13 cellular contexts compared by ENCODE assay signal in genomic region chr3:8357859-8358258, GRCh38.
A peak's percentile ranks its signal among the peaks of the same experiment; 100 is the strongest.
DNase-seq lines count a peak whose midpoint lies in the region; ATAC-seq and TF ChIP-seq lines count a peak whose summit lies in the region.
"Had no signal": no experiment of that assay in that cellular context is flagged by ENCODE, and none has a peak within 500 bp of the region (broad histone marks: within the 10 kb centered on the region; RNA-seq: fewer than 3 reads in every experiment).

No MANE protein-coding gene starts in this region.

- peaks cover 35% of the 10 kb centered on the region for H3K9me3 Mint-ChIP-seq in CD8-positive, alpha-beta T cell
- H3K9me3 Mint-ChIP-seq in activated CD4-positive, alpha-beta memory T cell treated with anti-CD3 and anti-CD28 coated beads, Interleukin-2, amount 10 ng/mL, durations not matched to agents 7 days and 5 days, result peaks cover 38% of the 10 kb centered on the region
- H3K9me3 Mint-ChIP-seq: GM23338 had no signal

- intact Hi-C loops in CD8-positive, alpha-beta T cell (cut with DNase I, micrococcal nuclease), result loop anchor here in 1 of 2 experiments (2.0 to 5.0 kb wide), 3 partner anchors 15 to 144 kb away; partner anchors contain the start of gene LMCD1
- intact Hi-C loops in lower lobe of right lung (cut with DNase I), result no loop called here
- intact Hi-C loops in left lung (cut with DNase I), result no loop called here

- no peak for TF ChIP-seq CTCF in CD8-positive, alpha-beta T cell (IDR thresholded peaks at IDR 0.05)
- no peak for TF ChIP-seq CTCF in lower lobe of right lung (IDR thresholded peaks at IDR 0.05)
- no peak for TF ChIP-seq CTCF in left lung (IDR thresholded peaks at IDR 0.05)

- H3K27ac Mint-ChIP-seq in CD8-positive, alpha-beta T cell, result peak overlapping the region; percentile 95
- peak overlapping the region; percentile 89 for H3K27ac Mint-ChIP-seq in activated CD4-positive, alpha-beta memory T cell treated with anti-CD3 and anti-CD28 coated beads, Interleukin-2, amount 10 ng/mL, durations not matched to agents 7 days and 5 days
- H3K27ac Mint-ChIP-seq: GM23338 had no signal

- no peaks in the 10 kb centered on the region for H3K27me3 ChIP-seq in CD8-positive, alpha-beta T cell (ENCODE audit: insufficient read depth, low read length)
- no peaks in the 10 kb centered on the region for H3K27me3 ChIP-seq in lower lobe of right lung (ENCODE audit: low read depth)
- no peaks in the 10 kb centered on the region for H3K27me3 ChIP-seq in left lung

- no peaks in the 10 kb centered on the region for H3K36me3 ChIP-seq in CD8-positive, alpha-beta T cell (ENCODE audit: insufficient read depth, low read length)
- H3K36me3 ChIP-seq in lower lobe of right lung, result no peaks in the 10 kb centered on the region
- H3K36me3 ChIP-seq in left lung, result no peaks in the 10 kb centered on the region

- peak overlapping the region; percentile 29 for H3K4me3 ChIP-seq in CD8-positive, alpha-beta T cell (ENCODE audit: low read depth, low read length)
- H3K4me3 ChIP-seq in lower lobe of right lung (no peak overlapping the region), left lung (no peak overlapping the region)
- H3K4me3 ChIP-seq: GM23338 had no signal

- DNase-seq in Ammon's horn (ENCODE audit: low spot score) (peak; percentile 10), lower lobe of right lung (no peak), HPDE6-E6E7 (ENCODE audit: extremely low spot score) (no peak), HUDEP-2 (lab: John Stamatoyannopoulos, UW; ENCODE audit: unreplicated experiment in 76 of 76) (no peak), left lung (no peak)
- DNase-seq in CD8-positive, alpha-beta T cell, result no peak
- no peak for DNase-seq in activated CD4-positive, alpha-beta memory T cell treated with anti-CD3 and anti-CD28 coated beads, Interleukin-2, amount 10 ng/mL, durations not matched to agents 7 days and 5 days
- DNase-seq: head of caudate nucleus, NCI-H146, substantia nigra, T1000 had no signal

- peaks cover 44% of the 10 kb centered on the region for H3K4me1 ChIP-seq in CD8-positive, alpha-beta T cell (ENCODE audit: insufficient read depth, low read length)
- peaks cover 8% of the 10 kb centered on the region for H3K4me1 ChIP-seq in lower lobe of right lung
- H3K4me1 ChIP-seq in left lung, result peaks cover 0 to 4% of the 10 kb centered on the region in 2 donors

- H3K27me3 Mint-ChIP-seq in CD8-positive, alpha-beta T cell (ENCODE audit: low read depth), result no peaks in the 10 kb centered on the region
- no peaks in the 10 kb centered on the region for H3K27me3 Mint-ChIP-seq in activated CD4-positive, alpha-beta memory T cell treated with anti-CD3 and anti-CD28 coated beads, Interleukin-2, amount 10 ng/mL, durations not matched to agents 7 days and 5 days

- POLR2A ChIA-PET in CD8-positive, alpha-beta T cell (lab: Charles Lee), result interaction anchor here (1.1 to 2.0 kb wide), 2 partner anchors 13 to 59 kb away, joined by 3 to 9 read pairs; no protein-coding TSS in a partner anchor
- POLR2A ChIA-PET in activated CD4-positive, alpha-beta memory T cell treated with anti-CD3 and anti-CD28 coated beads, Interleukin-2, amount 10 ng/mL, durations not matched to agents 7 days and 5 days (lab: Charles Lee), result interaction anchor here (1.0 to 1.9 kb wide), 3 partner anchors 13 to 56 kb away, joined by 3 to 5 read pairs (median 3); no protein-coding TSS in a partner anchor

- H3K9me3 ChIP-seq in CD8-positive, alpha-beta T cell (ENCODE audit: low read length), result peaks cover 6% of the 10 kb centered on the region
- H3K9me3 ChIP-seq in lower lobe of right lung, result no peaks in the 10 kb centered on the region
- H3K9me3 ChIP-seq in left lung, result peaks cover 0 to 5% of the 10 kb centered on the region in 2 donors

- peak overlapping the region; percentile 62 for H3K27ac ChIP-seq in CD8-positive, alpha-beta T cell (ENCODE audit: low read depth, low read length)
- H3K27ac ChIP-seq in lower lobe of right lung (peak overlapping the region; percentile 34), left lung (peak overlapping the region in 1 of 2 donors; percentile 25)

- peaks cover 74% of the 10 kb centered on the region for H3K4me1 Mint-ChIP-seq in CD8-positive, alpha-beta T cell (ENCODE audit: low read depth)
- H3K4me1 Mint-ChIP-seq in activated CD4-positive, alpha-beta memory T cell treated with anti-CD3 and anti-CD28 coated beads, Interleukin-2, amount 10 ng/mL, durations not matched to agents 7 days and 5 days, result peaks cover 33% of the 10 kb centered on the region

- CTCF ChIA-PET in CD8-positive, alpha-beta T cell (lab: Charles Lee), result interaction anchor here (1.1 to 1.8 kb wide), 2 partner anchors 11 to 25 kb away, joined by 3 read pairs; no protein-coding TSS in a partner anchor
- CTCF ChIA-PET in activated CD4-positive, alpha-beta memory T cell treated with anti-CD3 and anti-CD28 coated beads, Interleukin-2, amount 10 ng/mL, durations not matched to agents 7 days and 5 days (lab: Charles Lee), result interaction anchor here (0.7 to 1.3 kb wide), 2 partner anchors 8 to 59 kb away, joined by 3 to 4 read pairs; no protein-coding TSS in a partner anchor

- H3K36me3 Mint-ChIP-seq in CD8-positive, alpha-beta T cell, result peaks cover 16% of the 10 kb centered on the region
- H3K36me3 Mint-ChIP-seq in activated CD4-positive, alpha-beta memory T cell treated with anti-CD3 and anti-CD28 coated beads, Interleukin-2, amount 10 ng/mL, durations not matched to agents 7 days and 5 days (ENCODE audit: low read depth), result peaks cover 43% of the 10 kb centered on the region

- peak overlapping the region; percentile 15 for H3K4me3 Mint-ChIP-seq in CD8-positive, alpha-beta T cell
- H3K4me3 Mint-ChIP-seq in activated CD4-positive, alpha-beta memory T cell treated with anti-CD3 and anti-CD28 coated beads, Interleukin-2, amount 10 ng/mL, durations not matched to agents 7 days and 5 days, result no peak overlapping the region
- H3K4me3 Mint-ChIP-seq: GM23338 had no signal

- ATAC-seq in CD8-positive, alpha-beta T cell, result no peak
- peak in 1 of 2 donors; percentile 16 for ATAC-seq in lower lobe of right lung
- ATAC-seq in HG03196 (IDR thresholded peaks at IDR 0.05; ENCODE audit: unreplicated experiment), result no peak
- ATAC-seq in left lung, result no peak
- ATAC-seq: GM23338 had no signal
